10 cellular contexts compared by ENCODE assay signal in genomic region chr11:66101055-66101454, GRCh38. TPM values are rescaled to one million over a fixed set of nuclear protein-coding genes. Genes with fewer than 3 reads are reported as not detected.
DNase-seq lines count a peak whose midpoint lies in the region; ATAC-seq and TF ChIP-seq lines count a peak whose summit lies in the region.
"Had no signal": no experiment of that assay in that cellular context is flagged by ENCODE, and none has a peak within 500 bp of the region (broad histone marks: within the 10 kb centered on the region; RNA-seq: fewer than 3 reads in every experiment).

No MANE protein-coding gene starts in this region.

- TF ChIP-seq CTCF in CD4-positive, alpha-beta T cell (IDR thresholded peaks at IDR 0.05): no peak
- no peak for TF ChIP-seq CTCF in VCaP (conservative IDR thresholded peaks at IDR 0.05)
- TF ChIP-seq CTCF in esophagus muscularis mucosa (IDR thresholded peaks at IDR 0.05): no peak

- no peak for DNase-seq in CD4-positive, alpha-beta T cell
- DNase-seq in memory B cell (ENCODE audit: low spot score in 2 of 2) (no peak), esophagus muscularis mucosa (ENCODE audit: extremely low spot score) (no peak), left colon (no peak), HPDE6-E6E7 (ENCODE audit: extremely low spot score) (no peak), hippocampal formation (lab: John Stamatoyannopoulos, UW) (no peak)

- peak; percentile 64 for ATAC-seq in CD4-positive, alpha-beta T cell (ENCODE audit: poor library complexity)
- peak; percentile 30 for ATAC-seq in GM19463 (IDR thresholded peaks at IDR 0.05; ENCODE audit: unreplicated experiment)
- peak; percentile 54 for ATAC-seq in memory B cell (ENCODE audit: low read depth)
- ATAC-seq in left colon: no peak

- H3K9me3 ChIP-seq in CD4-positive, alpha-beta T cell (ENCODE audit: control insufficient read depth, low read length): no peaks in the 10 kb centered on the region
- H3K9me3 ChIP-seq in esophagus muscularis mucosa: no peaks in the 10 kb centered on the region
- H3K9me3 ChIP-seq: sigmoid colon had no signal

- H3K36me3 Mint-ChIP-seq in CD4-positive, alpha-beta T cell (ENCODE audit: low read depth): peaks cover 31% of the 10 kb centered on the region
- H3K36me3 Mint-ChIP-seq in memory B cell: peaks cover 8% of the 10 kb centered on the region

- intact Hi-C loops in CD4-positive, alpha-beta T cell (cut with DNase I, micrococcal nuclease): loop anchor here (1.0 to 5.0 kb wide), 5 partner anchors 14 to 34 kb away; partner anchors contain the start of gene PACS1 (in 1 of the 2)
- intact Hi-C loops in esophagus muscularis mucosa (cut with DNase I) (no loop called here), left colon (cut with DNase I, micrococcal nuclease) (no loop called here)

- CTCF ChIA-PET in CD4-positive, alpha-beta T cell (lab: Charles Lee): interaction anchor here (1.5 to 2.3 kb wide), 4 partner anchors 9 to 57 kb away, joined by 3 to 13 read pairs (median 8); no protein-coding TSS in a partner anchor

- no peak overlapping the region for H3K4me3 ChIP-seq in esophagus muscularis mucosa
- H3K4me3 ChIP-seq: sigmoid colon had no signal

- TF ChIP-seq EP300 in esophagus muscularis mucosa (IDR thresholded peaks at IDR 0.05): no peak

- H3K27me3 Mint-ChIP-seq in CD4-positive, alpha-beta T cell: no peaks in the 10 kb centered on the region
- no peaks in the 10 kb centered on the region for H3K27me3 Mint-ChIP-seq in memory B cell

- H3K27ac ChIP-seq in CD4-positive, alpha-beta T cell (ENCODE audit: low read depth, low read length): peak overlapping the region; percentile 79
- H3K27ac ChIP-seq in VCaP (peak overlapping the region; percentile 71), esophagus muscularis mucosa (replicated peaks in 1 of 4) (no peak overlapping the region)

- peaks cover 75% of the 10 kb centered on the region for H3K4me1 Mint-ChIP-seq in CD4-positive, alpha-beta T cell (ENCODE audit: low read depth)
- peaks cover 51% of the 10 kb centered on the region for H3K4me1 Mint-ChIP-seq in memory B cell

- no peak for TF ChIP-seq POLR2A in esophagus muscularis mucosa (IDR thresholded peaks at IDR 0.05; ENCODE audit: low read depth)

- no peaks in the 10 kb centered on the region for H3K27me3 ChIP-seq in CD4-positive, alpha-beta T cell (ENCODE audit: control insufficient read depth, insufficient read depth, low read length)
- H3K27me3 ChIP-seq in esophagus muscularis mucosa: no peaks in the 10 kb centered on the region
- H3K27me3 ChIP-seq: sigmoid colon had no signal

- 70% methylated on average over 3 of the region's 3 CpGs for WGBS in esophagus muscularis mucosa

- H3K4me3 Mint-ChIP-seq in CD4-positive, alpha-beta T cell: peak overlapping the region; percentile 84
- H3K4me3 Mint-ChIP-seq in memory B cell: peak overlapping the region; percentile 80

- no peaks in the 10 kb centered on the region for H3K9me3 Mint-ChIP-seq in CD4-positive, alpha-beta T cell
- no peaks in the 10 kb centered on the region for H3K9me3 Mint-ChIP-seq in memory B cell

- POLR2A ChIA-PET in CD4-positive, alpha-beta T cell (lab: Charles Lee): interaction anchor here (0.6 to 4.5 kb wide), 14 partner anchors 12 to 1088 kb away, joined by 3 to 56 read pairs (median 6); partner anchors contain the start of genes PACS1 and SF3B2

- H3K36me3 ChIP-seq in esophagus muscularis mucosa: no peaks in the 10 kb centered on the region

- peak overlapping the region; percentile 89 for H3K27ac Mint-ChIP-seq in CD4-positive, alpha-beta T cell
- H3K27ac Mint-ChIP-seq in memory B cell: peak overlapping the region; percentile 77

- peaks cover 6 to 15% (median 11%) of the 10 kb centered on the region in 4 donors for H3K4me1 ChIP-seq in esophagus muscularis mucosa

RNA-seq across cellular contexts. Expression of gene PACS1, which starts 31.0 kb away (rescaled TPM):
- 100 to 1,000 TPM; 179 to 183 TPM for total RNA-seq in CD4-positive, alpha-beta T cell
- 10 to 100 TPM; 37.1 to 97.8 (median 54.3) TPM for total RNA-seq in esophagus muscularis mucosa
- total RNA-seq in left colon: 10 to 100 TPM; 17.1 to 19.2 TPM

RNA-seq across cellular contexts. Expression of gene SF3B2, which starts 48.9 kb away (rescaled TPM):
- total RNA-seq in CD4-positive, alpha-beta T cell: 100 to 1,000 TPM; 182 to 196 TPM
- 100 to 1,000 TPM; 117 to 160 (median 137) TPM for total RNA-seq in esophagus muscularis mucosa
- total RNA-seq in left colon: 100 to 1,000 TPM; 123 to 131 TPM

RNA-seq across cellular contexts. Expression of gene GAL3ST3, which starts 52.1 kb away (rescaled TPM):
- not detected for total RNA-seq in CD4-positive, alpha-beta T cell
- 1 to 10 TPM in 3 of 4 donors, under 1 TPM in 1; 0.83 to 7.4 (median 3.3) TPM for total RNA-seq in esophagus muscularis mucosa
- not detected for total RNA-seq in left colon
- total RNA-seq: aorta, sigmoid colon had no signal

Comparison
In these comparisons a context has a peak if more than half of its experiments do, and no peak if none do; other contexts are left out.
1. H3K27ac ChIP-seq: peak in CD4-positive, alpha-beta T cell (single experiment) and VCaP (single experiment); none in esophagus muscularis mucosa (0 of 4).
2. intact Hi-C loops: an anchor here in CD4-positive, alpha-beta T cell (1.0 to 5.0 kb wide); none called in esophagus muscularis mucosa and left colon.